ENCODE assay signal across 1 cellular context in genomic region chr9:101443358-101443757, GRCh38.
TF ChIP-seq lines count a peak whose summit lies in the region.

No MANE protein-coding gene starts in this region.

TF ChIP-seq in K562, 482 proteins besides CTCF, POLR2A, EP300 and RAD21:
- TF ChIP-seq SMARCB1 (IDR thresholded peaks at IDR 0.05; ENCODE audit: insufficient read length, low read depth) = no peak
- TF ChIP-seq ZNF766 (CRISPR knock-in tag; conservative IDR thresholded peaks at IDR 0.05) = no peak
- TF ChIP-seq ZNF41 (CRISPR knock-in tag; conservative IDR thresholded peaks at IDR 0.05) = no peak
- TF ChIP-seq CSDE1 (IDR thresholded peaks at IDR 0.05) = no peak
- TF ChIP-seq SP1 (CRISPR knock-in tag; IDR thresholded peaks at IDR 0.05) = no peak
- TF ChIP-seq TAF15 (IDR thresholded peaks at IDR 0.05; ENCODE audit: low read depth, low read length) = no peak
- no peak for TF ChIP-seq DNMT1 (IDR thresholded peaks at IDR 0.05)
- TF ChIP-seq FOXJ2 (tag; IDR thresholded peaks at IDR 0.05) = no peak
- no peak for TF ChIP-seq GABPA (tag; conservative IDR thresholded peaks at IDR 0.05; ENCODE audit: low read depth)
- no peak for TF ChIP-seq AFF1 (IDR thresholded peaks at IDR 0.05; ENCODE audit: low read depth in 1 of 2, partially characterized antibody in 2 of 2)
